Comparison of ENCODE assay signal across 32 cellular contexts in genomic region chrX:40652664-40653063, GRCh38. TPM values are rescaled to one million over a fixed set of nuclear protein-coding genes. Genes with fewer than 3 reads are reported as not detected.
"Had no signal": no experiment of that assay in that cellular context is flagged by ENCODE, and none has a peak within 500 bp of the region (broad histone marks: within the 10 kb centered on the region; RNA-seq: fewer than 3 reads in every experiment).

No MANE protein-coding gene starts in this region.

- H3K4me3 Mint-ChIP-seq: dendritic cell treated with granulocyte-macrophage colony-stimulating factor and Interleukin-4, amounts not matched to agents 40 ng/mL and 50 ng/mL, for 4 days; effector memory CD8-positive, alpha-beta T cell; endodermal cell; mesothelial cell of epicardium; naive B cell had no signal

- H3K27ac ChIP-seq: epithelial cell of prostate, heart right ventricle, left lung, lower lobe of right lung had no signal

- H3K27me3 Mint-ChIP-seq: dendritic cell treated with granulocyte-macrophage colony-stimulating factor and Interleukin-4, amounts not matched to agents 40 ng/mL and 50 ng/mL, for 4 days; effector memory CD8-positive, alpha-beta T cell; naive B cell had no signal

- H3K4me1 Mint-ChIP-seq: endodermal cell, mesothelial cell of epicardium had no signal

- H3K4me3 ChIP-seq: esophagus squamous epithelium, gastrocnemius medialis, heart right ventricle, left lung, lower lobe of right lung, mucosa of descending colon had no signal

- H3K9me3 Mint-ChIP-seq: dendritic cell treated with granulocyte-macrophage colony-stimulating factor and Interleukin-4, amounts not matched to agents 40 ng/mL and 50 ng/mL, for 4 days; effector memory CD8-positive, alpha-beta T cell; endodermal cell; mesothelial cell of epicardium; naive B cell had no signal

- DNase-seq: cortex of kidney; effector CD8-positive, alpha-beta T cell; effector memory CD8-positive, alpha-beta T cell; endodermal cell; erythroblast; esophagus squamous epithelium; foreskin fibroblast; foreskin melanocyte; gastrocnemius medialis; glutamatergic neuron; head of caudate nucleus; heart right ventricle; hippocampal formation; left cardiac atrium; left lung; left ventricle myocardium superior; lower lobe of right lung; mesenchymal stem cell; mucosa of descending colon; naive B cell had no signal

- H3K27me3 ChIP-seq: esophagus squamous epithelium, gastrocnemius medialis had no signal

- H3K9me3 ChIP-seq: esophagus squamous epithelium, gastrocnemius medialis, heart right ventricle, left lung, lower lobe of right lung, mucosa of descending colon had no signal

- H3K4me1 ChIP-seq: lower lobe of right lung had no signal

- ATAC-seq: effector memory CD8-positive, alpha-beta T cell; esophagus mucosa; gastrocnemius medialis; heart right ventricle; left cardiac atrium; left lung; left ventricle myocardium superior; lower lobe of right lung; mucosa of descending colon had no signal

- H3K36me3 Mint-ChIP-seq: mesothelial cell of epicardium had no signal

- H3K27ac Mint-ChIP-seq: dendritic cell treated with granulocyte-macrophage colony-stimulating factor and Interleukin-4, amounts not matched to agents 40 ng/mL and 50 ng/mL, for 4 days; endodermal cell; mesothelial cell of epicardium had no signal

RNA-seq across cellular contexts. Expression of gene MPC1L, which starts 29.4 kb away (rescaled TPM):
- total RNA-seq: dermis microvascular lymphatic vessel endothelial cell, endodermal cell, esophagus mucosa, esophagus squamous epithelium, gastrocnemius medialis, glomerular endothelial cell, heart right ventricle, kidney epithelial cell, left cardiac atrium, left lung, left ventricle myocardium superior, lower leg skin, lower lobe of right lung, lung microvascular endothelial cell, mesenteric fat pad, mesothelial cell of epicardium, mucosa of descending colon, myocyte had no signal
- polyA plus RNA-seq: heart right ventricle, keratinocyte had no signal
